ENCODE assay signal across 9 cellular contexts in the genomic region with DNA sequence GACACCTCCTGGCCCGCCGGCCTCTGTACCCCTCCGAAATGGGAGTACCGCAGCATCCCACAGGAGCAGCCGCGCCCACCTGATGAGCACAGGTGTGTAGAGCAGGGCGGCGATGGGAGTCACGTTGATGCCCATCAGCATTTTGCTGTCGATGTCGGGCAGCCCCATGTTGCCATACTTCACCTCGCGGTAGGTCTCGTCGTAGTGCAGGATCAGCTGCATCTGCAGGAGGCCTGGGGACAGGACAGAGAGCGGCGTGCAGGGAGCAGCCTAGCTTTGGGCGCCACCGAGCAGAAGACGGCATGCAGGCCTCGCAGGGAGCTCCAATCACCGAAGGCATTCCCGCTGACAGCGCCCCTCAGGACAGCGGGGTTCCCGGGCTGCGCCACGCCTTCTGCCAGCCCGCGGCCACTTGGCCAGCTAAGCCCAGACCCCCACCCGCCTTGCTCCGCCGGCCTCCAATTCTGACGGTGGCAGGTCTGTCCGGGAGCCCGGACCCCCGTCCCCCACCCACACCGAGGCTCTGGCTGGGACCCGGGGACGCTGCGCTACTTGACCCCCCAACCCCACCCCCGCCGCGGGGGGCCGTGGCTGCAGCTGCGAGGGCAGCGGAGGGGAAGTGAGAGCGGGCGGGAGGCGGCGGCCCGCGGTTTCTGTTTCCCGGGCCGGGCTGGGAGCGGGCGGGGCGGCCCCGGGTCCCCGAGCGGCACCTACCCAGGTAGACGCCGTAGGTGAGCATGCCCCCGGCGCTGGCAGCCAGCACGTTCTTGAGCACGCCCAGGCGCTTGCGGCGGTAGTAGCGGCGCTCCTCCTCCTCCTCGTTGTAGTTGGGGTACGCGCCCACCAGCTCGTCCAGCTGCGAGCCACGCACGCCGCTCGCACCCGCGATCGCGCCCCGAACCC. TPM values are rescaled to one million over a fixed set of nuclear protein-coding genes. Genes with fewer than 3 reads are reported as not detected.
DNase-seq lines count a peak whose midpoint lies in the region; ATAC-seq, FAIRE-seq and TF ChIP-seq lines count a peak whose summit lies in the region.
"Had no signal": no experiment of that assay in that cellular context is flagged by ENCODE, and none has a peak within 500 bp of the region (broad histone marks: within the 10 kb centered on the region; RNA-seq: fewer than 3 reads in every experiment).

No MANE protein-coding gene starts in this region.

- H3K4me1 ChIP-seq in OCI-LY7 (ENCODE audit: insufficient read depth, low read length, poor library complexity, severe bottlenecking) = peaks cover 55% of the 10 kb centered on the region
- H3K4me1 ChIP-seq in right atrium auricular region = peaks cover 0 to 12% of the 10 kb centered on the region in 2 donors
- H3K4me1 ChIP-seq in small intestine (ENCODE audit: control insufficient read depth in 2 of 2, insufficient read depth in 1 of 2, low read depth in 1 of 2, low read length in 1 of 2) = peaks cover 0 to 2% of the 10 kb centered on the region in 2 donors

- no peak for FAIRE-seq in small intestine (lab: Jason Lieb, UNC)
- FAIRE-seq: colon had no signal

- POLR2A ChIA-PET in OCI-LY7 (lab: Charles Lee) = interaction anchor here (1.2 kb wide), 1 partner anchor 22 kb away, joined by 4 read pairs; no protein-coding TSS in a partner anchor

- no peaks in the 10 kb centered on the region for H3K27me3 ChIP-seq in right atrium auricular region
- no peaks in the 10 kb centered on the region for H3K27me3 ChIP-seq in small intestine (ENCODE audit: control insufficient read depth in 2 of 2, insufficient read depth in 2 of 2, low read length in 2 of 2)

- DNase-seq in OCI-LY7 (ENCODE audit: low spot score) (peak; percentile 68), right atrium auricular region (ENCODE audit: low spot score) (no peak), small intestine (peak; percentile 63), NCI-H1436 treated with DMSO at 0.1 percent for 48 hours (lab: John Stamatoyannopoulos, UW) (no peak)
- DNase-seq in activated naive CD4-positive, alpha-beta T cell treated with Interleukin-2 at 50 U/mL for 16 hours = peak; percentile 56

- 7 to 12% (median 11%) methylated on average over 65 to 86 of the region's 86 CpGs for WGBS in small intestine, 3 donors

- TF ChIP-seq CTCF in OCI-LY7 (conservative IDR thresholded peaks at IDR 0.05; ENCODE audit: low read length) (no peak), right atrium auricular region (IDR thresholded peaks at IDR 0.05) (no peak)

- no peaks in the 10 kb centered on the region for H4K20me1 ChIP-seq in OCI-LY7 (ENCODE audit: insufficient read depth, low read length)

- TSS peak; percentile 79 for BruUV-seq in OCI-LY7 (replicated peaks; lab: Mats Ljungman, UMichigan)

- peak; percentile 17 for ATAC-seq in GM18520 (IDR thresholded peaks at IDR 0.05; ENCODE audit: unreplicated experiment)
- ATAC-seq in HG02981 (IDR thresholded peaks at IDR 0.05; ENCODE audit: unreplicated experiment) = peak; percentile 30
- no peak for ATAC-seq in HG03378 (IDR thresholded peaks at IDR 0.05; ENCODE audit: unreplicated experiment)

- H3K36me3 ChIP-seq in OCI-LY7 (ENCODE audit: insufficient read depth, low read length) (peaks cover 13% of the 10 kb centered on the region), right atrium auricular region (no peaks in the 10 kb centered on the region), small intestine (ENCODE audit: control insufficient read depth in 2 of 2, insufficient read depth in 2 of 2, low read length in 2 of 2) (no peaks in the 10 kb centered on the region)

- intact Hi-C loops in OCI-LY7 (cut with micrococcal nuclease; ENCODE audit: unreplicated experiment) = loop anchor here (2.0 to 10.0 kb wide), 2 partner anchors 38 to 272 kb away; a partner anchor contains a TSS

- H3K27ac ChIP-seq in OCI-LY7 (ENCODE audit: low read depth, low read length, poor library complexity, severe bottlenecking) (peak overlapping the region; percentile 89), right atrium auricular region (peak overlapping the region; percentile 64), small intestine (ENCODE audit: low read depth in 1 of 2, low read length in 1 of 2) (peak overlapping the region in 1 of 2 donors; percentile 46)

- no peaks in the 10 kb centered on the region for H3K79me2 ChIP-seq in OCI-LY7 (ENCODE audit: insufficient read depth, low read depth, low read length)

- no peaks in the 10 kb centered on the region for H3K9me2 ChIP-seq in OCI-LY7 (ENCODE audit: insufficient read depth, low read length)

- H3K4me3 ChIP-seq in OCI-LY7 (ENCODE audit: low read depth, low read length, poor library complexity, severe bottlenecking) (peak overlapping the region; percentile 82), right atrium auricular region (peak overlapping the region; percentile 64 to 73), small intestine (ENCODE audit: low read depth in 1 of 2, low read length in 2 of 2) (peak overlapping the region; percentile 72 to 92)

- H2AFZ ChIP-seq in OCI-LY7 (ENCODE audit: low read length) = peak overlapping the region; percentile 16; the same call in 1 of the 2 replicates

- H3K9me3 ChIP-seq in OCI-LY7 (ENCODE audit: low read length) (no peaks in the 10 kb centered on the region), right atrium auricular region (no peaks in the 10 kb centered on the region), small intestine (ENCODE audit: control insufficient read depth, low read depth) (no peaks in the 10 kb centered on the region)

- CTCF ChIA-PET in OCI-LY7 (lab: Charles Lee; ENCODE audit: unreplicated experiment) = no interaction called here

- peak overlapping the region; percentile 97 for H3K4me2 ChIP-seq in OCI-LY7 (ENCODE audit: low read length)

RNA-seq across cellular contexts. Expression of a gene that starts 0.7 kb away (rescaled TPM):
- total RNA-seq in OCI-LY7 (2014; rRNA removed; shearing (Covaris generic)) = 39.6 and 44.0 TPM in 2 replicates
- total RNA-seq in OCI-LY7 (2022) (49.7 and 52.1 TPM in 2 replicates), right atrium auricular region (10 to 100 TPM in 1 of 2 donors, 1 to 10 TPM in 1; 9.2 to 19.7 TPM)
- polyA plus RNA-seq in small intestine = 10 to 100 TPM; 37.9 to 82.1 (median 45.0) TPM

RNA-seq across cellular contexts. Expression of a gene that starts 6.9 kb away (rescaled TPM):
- total RNA-seq in OCI-LY7 (2014; rRNA removed; shearing (Covaris generic)) = 0.50 TPM in 1 of 2 replicates, not detected in the other
- 0.53 and 0.65 TPM in 2 replicates for total RNA-seq in OCI-LY7 (2022)
- 10 to 100 TPM; 10.5 to 21.6 TPM for total RNA-seq in right atrium auricular region
- polyA plus RNA-seq in small intestine = 10 to 100 TPM; 14.4 to 25.1 (median 18.1) TPM

RNA-seq across cellular contexts. Expression of a gene that starts 27.3 kb away (rescaled TPM):
- 152 and 173 TPM in 2 replicates for total RNA-seq in OCI-LY7 (2014; rRNA removed; shearing (Covaris generic))
- total RNA-seq in OCI-LY7 (2022) (126 and 132 TPM in 2 replicates), right atrium auricular region (100 to 1,000 TPM; 436 to 568 TPM)
- polyA plus RNA-seq in small intestine = 100 to 1,000 TPM; 203 to 290 (median 204) TPM

RNA-seq across cellular contexts. Expression of a gene that starts 35.6 kb away (rescaled TPM):
- total RNA-seq in OCI-LY7 (2014; rRNA removed; shearing (Covaris generic)) = 148 and 199 TPM in 2 replicates
- total RNA-seq in OCI-LY7 (2022) = 201 and 204 TPM in 2 replicates
- total RNA-seq in right atrium auricular region = 10 to 100 TPM; 19.2 to 50.7 TPM
- 100 to 1,000 TPM; 205 to 437 (median 365) TPM for polyA plus RNA-seq in small intestine

Comparison
In these comparisons a context has a peak if more than half of its experiments do, and no peak if none do; other contexts are left out.
1. DNase-seq: peak in OCI-LY7 (single experiment), activated naive CD4-positive, alpha-beta T cell treated with Interleukin-2 at 50 U/mL for 16 hours (single experiment) and small intestine (single experiment); none in right atrium auricular region (single experiment) and NCI-H1436 treated with DMSO at 0.1 percent for 48 hours (single experiment).
2. RNA of a gene that starts 6.9 kb away (total RNA-seq): 10.5 to 21.6 TPM in right atrium auricular region; 0.50 to 0.65 TPM in OCI-LY7; every median in the first group is over 4 times any median in the second.
3. Peak in every context shown above with its lines, with median percentiles within 50 percentile points of each other: H3K4me3 ChIP-seq.